8 cellular contexts compared by ENCODE assay signal in the genomic region with DNA sequence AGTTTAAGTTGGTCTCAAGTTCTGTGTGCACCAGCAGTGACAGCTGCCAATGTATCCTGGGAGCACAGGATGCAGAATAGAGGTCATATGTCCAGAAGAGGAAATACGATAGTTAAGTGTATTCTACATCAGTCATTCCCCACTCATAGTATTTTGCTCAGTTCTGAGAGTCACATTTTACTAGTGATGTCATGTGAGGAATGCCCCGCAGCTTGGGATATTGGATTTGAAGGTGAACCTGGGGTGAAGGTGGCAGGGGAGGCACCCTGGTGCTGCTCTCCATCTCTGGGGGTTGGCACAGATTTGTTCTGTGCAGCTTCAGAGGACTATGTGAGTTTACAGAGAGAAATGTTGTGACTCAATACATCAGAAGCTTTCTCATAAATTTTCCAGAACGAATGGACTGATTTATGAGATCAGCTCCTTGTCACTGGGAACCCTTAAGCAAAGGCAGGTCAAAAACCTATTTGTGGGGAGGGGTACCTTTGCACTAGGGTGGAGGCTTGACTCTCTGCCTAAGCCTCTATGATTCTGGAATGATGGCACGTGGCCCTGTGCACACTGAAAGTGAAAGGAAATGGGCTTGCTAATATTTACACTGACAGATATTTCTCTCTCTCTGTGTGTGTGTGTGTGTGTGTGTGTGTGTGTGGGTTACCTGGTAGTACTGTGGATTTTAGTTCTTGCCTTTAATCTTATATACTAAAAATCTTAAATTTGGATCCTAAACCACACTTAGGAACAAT.
DNase-seq lines count a peak whose midpoint lies in the region; ATAC-seq and TF ChIP-seq lines count a peak whose summit lies in the region.

No MANE protein-coding gene starts in this region.

- no peak overlapping the region for H3K4me3 ChIP-seq in left lung

- TF ChIP-seq CTCF in left lung (IDR thresholded peaks at IDR 0.05), result no peak

- CTCF ChIA-PET in activated CD4-positive, alpha-beta memory T cell treated with anti-CD3 and anti-CD28 coated beads, Interleukin-2, amount 10 ng/mL, durations not matched to agents 7 days and 5 days (lab: Charles Lee), result interaction anchor here (0.7 to 1.6 kb wide), 8 partner anchors 11 to 1595 kb away, joined by 3 to 4 read pairs (median 3); a partner anchor contains a TSS

- H3K4me1 ChIP-seq in left lung, result peaks cover 0 to 17% of the 10 kb centered on the region in 2 donors

- in situ Hi-C loops in ACHN (cut with HindIII; ENCODE audit: low pct_ligation_motif_present, low pct_unique_long_range_greater_than_20kb, low sequenced_read_pairs), result no loop called here

- no peaks in the 10 kb centered on the region for H3K27me3 Mint-ChIP-seq in activated CD4-positive, alpha-beta memory T cell treated with anti-CD3 and anti-CD28 coated beads, Interleukin-2, amount 10 ng/mL, durations not matched to agents 7 days and 5 days

- DNase-seq in ACHN, result peak; percentile 52
- DNase-seq in activated CD4-positive, alpha-beta memory T cell treated with anti-CD3 and anti-CD28 coated beads, Interleukin-2, amount 10 ng/mL, durations not matched to agents 7 days and 5 days, result peak; percentile 40
- no peak for DNase-seq in left lung
- DNase-seq in ecto neural progenitor cell (ENCODE audit: low spot score), result no peak
- no peak for DNase-seq in globus pallidus (ENCODE audit: low spot score)
- no peak for DNase-seq in middle frontal gyrus (ENCODE audit: extremely low spot score, low spot score)

- peak; percentile 46 for ATAC-seq in GM19372 (IDR thresholded peaks at IDR 0.05; ENCODE audit: low read depth, unreplicated experiment)
- peak; percentile 61 for ATAC-seq in HG03460 (IDR thresholded peaks at IDR 0.05; ENCODE audit: unreplicated experiment)
- peak; percentile 77 for ATAC-seq in left lung

- no peaks in the 10 kb centered on the region for H3K27me3 ChIP-seq in left lung

- H3K36me3 Mint-ChIP-seq in activated CD4-positive, alpha-beta memory T cell treated with anti-CD3 and anti-CD28 coated beads, Interleukin-2, amount 10 ng/mL, durations not matched to agents 7 days and 5 days (ENCODE audit: low read depth), result peaks cover 17% of the 10 kb centered on the region

- peak overlapping the region; percentile 97 for H3K27ac Mint-ChIP-seq in activated CD4-positive, alpha-beta memory T cell treated with anti-CD3 and anti-CD28 coated beads, Interleukin-2, amount 10 ng/mL, durations not matched to agents 7 days and 5 days

- intact Hi-C loops in left lung (cut with DNase I), result no loop called here

- peak overlapping the region in 1 of 2 donors; percentile 80 for H3K27ac ChIP-seq in left lung

- peaks cover 51% of the 10 kb centered on the region for H3K4me1 Mint-ChIP-seq in activated CD4-positive, alpha-beta memory T cell treated with anti-CD3 and anti-CD28 coated beads, Interleukin-2, amount 10 ng/mL, durations not matched to agents 7 days and 5 days

- POLR2A ChIA-PET in activated CD4-positive, alpha-beta memory T cell treated with anti-CD3 and anti-CD28 coated beads, Interleukin-2, amount 10 ng/mL, durations not matched to agents 7 days and 5 days (lab: Charles Lee), result interaction anchor here (0.9 to 1.6 kb wide), 7 partner anchors 11 to 1079 kb away, joined by 3 to 6 read pairs (median 4); a partner anchor contains a TSS

- peak overlapping the region; percentile 53 for H3K4me3 Mint-ChIP-seq in activated CD4-positive, alpha-beta memory T cell treated with anti-CD3 and anti-CD28 coated beads, Interleukin-2, amount 10 ng/mL, durations not matched to agents 7 days and 5 days

- H3K9me3 Mint-ChIP-seq in activated CD4-positive, alpha-beta memory T cell treated with anti-CD3 and anti-CD28 coated beads, Interleukin-2, amount 10 ng/mL, durations not matched to agents 7 days and 5 days, result peaks cover 8% of the 10 kb centered on the region

- peaks cover 0 to 6% of the 10 kb centered on the region in 2 donors for H3K9me3 ChIP-seq in left lung

- H3K36me3 ChIP-seq in left lung, result no peaks in the 10 kb centered on the region

Comparison
In these comparisons a context has a peak if more than half of its experiments do, and no peak if none do; other contexts are left out.
1. DNase-seq: peak in ACHN (single experiment) and activated CD4-positive, alpha-beta memory T cell treated with anti-CD3 and anti-CD28 coated beads, Interleukin-2, amount 10 ng/mL, durations not matched to agents 7 days and 5 days (single experiment); none in left lung (0 of 2), ecto neural progenitor cell (single experiment), globus pallidus (single experiment) and middle frontal gyrus (single experiment).
2. Peak in every context shown above with its lines, with median percentiles within 50 percentile points of each other: ATAC-seq.